15 cellular contexts compared by ENCODE assay signal in genomic region chr1:153583514-153583913, GRCh38. TPM values are rescaled to one million over a fixed set of nuclear protein-coding genes. Genes with fewer than 3 reads are reported as not detected.
"Had no signal": no experiment of that assay in that cellular context is flagged by ENCODE, and none has a peak within 500 bp of the region (broad histone marks: within the 10 kb centered on the region; RNA-seq: fewer than 3 reads in every experiment).

No MANE protein-coding gene starts in this region.

RNA-seq across cellular contexts. Expression of gene S100A2, which starts 17.9 kb away (rescaled TPM):
- total RNA-seq: activated naive CD8-positive, alpha-beta T cell treated with anti-CD3 and anti-CD28 coated beads, Interleukin-2, amount 10 ng/mL, durations not matched to agents 7 days and 5 days; ascending aorta; body of pancreas; cardiac muscle cell; cerebellum had no signal

RNA-seq across cellular contexts. Expression of gene S100A16, which starts 29.4 kb away (rescaled TPM):
- total RNA-seq: activated naive CD4-positive, alpha-beta T cell treated with anti-CD3 and anti-CD28 coated beads for 36 hours; activated naive CD4-positive, alpha-beta T cell treated with anti-CD3 and anti-CD28 coated beads, Interleukin-2, amount 50 U/mL, for 72 hours; activated naive CD8-positive, alpha-beta T cell treated with anti-CD3 and anti-CD28 coated beads for 36 hours; activated naive CD8-positive, alpha-beta T cell treated with anti-CD3 and anti-CD28 coated beads, Interleukin-2, amount 10 ng/mL, durations not matched to agents 7 days and 5 days; activated T-cell treated with anti-CD3 and anti-CD28 coated beads, Interleukin-2, amount 50 U/mL, for 72 hours; activated T-helper 1 cell treated with anti-CD3 and anti-CD28 coated beads, Interleukin-12 subunit alpha, Interleukin-12 subunit beta, Interleukin-2, Interleukin-4 antibody, amounts not matched to agents 30 ng/mL and 10 ng/mL and 1 ng/mL, durations not matched to agents 14 hours and 24 hours and 36 hours; activated T-helper 17 cell treated with anti-CD3 and anti-CD28 coated beads, Interleukin-2, amount 50 U/mL, for 72 hours; activated T-helper 2 cell treated with anti-CD3 and anti-CD28 coated beads, Interferon-gamma antibody, Interleukin-2, Interleukin-4, amounts not matched to agents 10 μg/mL and 5 μg/mL and 100 μg/mL, durations not matched to agents 14 hours and 24 hours and 36 hours had no signal

RNA-seq across cellular contexts. Expression of gene S100A14, which starts 32.6 kb away (rescaled TPM):
- total RNA-seq: activated naive CD4-positive, alpha-beta T cell treated with anti-CD3 and anti-CD28 coated beads for 36 hours; activated naive CD4-positive, alpha-beta T cell treated with anti-CD3 and anti-CD28 coated beads, Interleukin-2, amount 50 U/mL, for 72 hours; activated naive CD8-positive, alpha-beta T cell treated with anti-CD3 and anti-CD28 coated beads for 36 hours; activated naive CD8-positive, alpha-beta T cell treated with anti-CD3 and anti-CD28 coated beads, Interleukin-2, amount 10 ng/mL, durations not matched to agents 7 days and 5 days; activated T-helper 2 cell treated with anti-CD3 and anti-CD28 coated beads, Interferon-gamma antibody, Interleukin-2, Interleukin-4, amounts not matched to agents 10 μg/mL and 5 μg/mL and 100 μg/mL, durations not matched to agents 14 hours and 24 hours and 36 hours; aorta; cerebellum; chondrocyte had no signal

RNA-seq across cellular contexts. Expression of gene S100A3, which starts 34.5 kb away (rescaled TPM):
- total RNA-seq: activated naive CD4-positive, alpha-beta T cell treated with anti-CD3 and anti-CD28 coated beads for 36 hours; activated naive CD4-positive, alpha-beta T cell treated with anti-CD3 and anti-CD28 coated beads, Interleukin-2, amount 50 U/mL, for 72 hours; activated naive CD8-positive, alpha-beta T cell treated with anti-CD3 and anti-CD28 coated beads for 36 hours; activated naive CD8-positive, alpha-beta T cell treated with anti-CD3 and anti-CD28 coated beads, Interleukin-2, amount 10 ng/mL, durations not matched to agents 7 days and 5 days; activated T-cell treated with anti-CD3 and anti-CD28 coated beads, Interleukin-2, amount 50 U/mL, for 4 hours; activated T-cell treated with anti-CD3 and anti-CD28 coated beads, Interleukin-2, amount 50 U/mL, for 72 hours; activated T-helper 1 cell treated with anti-CD3 and anti-CD28 coated beads, Interleukin-12 subunit alpha, Interleukin-12 subunit beta, Interleukin-2, Interleukin-4 antibody, amounts not matched to agents 30 ng/mL and 10 ng/mL and 1 ng/mL, durations not matched to agents 14 hours and 24 hours and 36 hours; activated T-helper 17 cell treated with anti-CD3 and anti-CD28 coated beads, Interleukin-2, amount 50 U/mL, for 72 hours; activated T-helper 2 cell treated with anti-CD3 and anti-CD28 coated beads, Interferon-gamma antibody, Interleukin-2, Interleukin-4, amounts not matched to agents 10 μg/mL and 5 μg/mL and 100 μg/mL, durations not matched to agents 14 hours and 24 hours and 36 hours; ascending aorta; body of pancreas; cardiac muscle cell; cerebellum had no signal
